ENCODE assay signal across 37 cellular contexts in genomic region chr11:47384498-47384897, GRCh38. TPM values are rescaled to one million over a fixed set of nuclear protein-coding genes. Genes with fewer than 3 reads are reported as not detected.
"Had no signal": no experiment of that assay in that cellular context is flagged by ENCODE, and none has a peak within 500 bp of the region (broad histone marks: within the 10 kb centered on the region; RNA-seq: fewer than 3 reads in every experiment).

No MANE protein-coding gene starts in this region.

- FAIRE-seq: astrocyte, TTC549 had no signal

- H3K27me3 ChIP-seq: adrenal gland, body of pancreas, brain microvascular endothelial cell, breast epithelium had no signal

- H3K27ac ChIP-seq: adrenal gland, body of pancreas, brain microvascular endothelial cell, breast epithelium, VCaP had no signal

- H3K36me3 ChIP-seq: adrenal gland, brain microvascular endothelial cell, breast epithelium had no signal

- H3K4me1 ChIP-seq: adrenal gland, body of pancreas, breast epithelium had no signal

- ATAC-seq: activated CD8-positive, alpha-beta T cell treated with anti-CD3 and anti-CD28 coated beads for 36 hours; activated naive CD4-positive, alpha-beta T cell treated with anti-CD3 and anti-CD28 coated beads, Interleukin-2, amount 50 U/mL, for 72 hours; activated T-cell treated with anti-CD3 and anti-CD28 coated beads, Interleukin-2, amount 50 U/mL, for 4 hours; activated T-cell treated with anti-CD3 and anti-CD28 coated beads, Interleukin-2, amount 50 U/mL, for 72 hours; activated T-helper 17 cell treated with anti-CD3 and anti-CD28 coated beads, Interleukin-2, amount 50 U/mL, for 72 hours; body of pancreas had no signal

- H3K9me3 ChIP-seq: adrenal gland, body of pancreas, breast epithelium had no signal

- DNase-seq: activated B cell treated with CpG ODN at 0.5 μM for 24 hours; activated CD4-positive, alpha-beta memory T cell treated with anti-CD3 and anti-CD28 coated beads for 36 hours; activated CD4-positive, alpha-beta T cell treated with anti-CD3 and anti-CD28 coated beads for 4 hours; activated CD4-positive, alpha-beta T cell treated with anti-CD3 and anti-CD28 coated beads, Interleukin-2, amount 10 ng/mL, durations not matched to agents 24 days and 14 days; activated CD4-positive, alpha-beta T cell treated with anti-CD3 and anti-CD28 coated beads, Interleukin-2, amount 50 U/mL, for 1 hour; activated CD4-positive, alpha-beta T cell treated with anti-CD3 and anti-CD28 coated beads, Interleukin-2, amount 50 U/mL, for 4 hours; activated CD4-positive, CD25-positive, alpha-beta regulatory T cell treated with anti-CD3 and anti-CD28 coated beads, Interleukin-2, amount 50 U/mL, for 72 hours; activated CD8-positive, alpha-beta memory T cell treated with anti-CD3 and anti-CD28 coated beads, Interleukin-2, amount 50 U/mL, for 4 hours; activated CD8-positive, alpha-beta T cell treated with anti-CD3 and anti-CD28 coated beads for 36 hours; activated effector memory CD4-positive, alpha-beta T cell treated with anti-CD3 and anti-CD28 coated beads, Interleukin-2, amount 50 U/mL, for 16 hours; activated gamma-delta T cell treated with Interleukin-2 at 50 U/mL for 16 hours; activated naive CD4-positive, alpha-beta T cell; activated naive CD4-positive, alpha-beta T cell treated with anti-CD3 and anti-CD28 coated beads for 36 hours; activated naive CD4-positive, alpha-beta T cell treated with anti-CD3 and anti-CD28 coated beads, Interleukin-2, amount 50 U/mL, for 16 hours; activated naive CD8-positive, alpha-beta T cell treated with anti-CD3 and anti-CD28 coated beads for 36 hours; activated T-cell treated with anti-CD3 and anti-CD28 coated beads for 4 hours; activated T-cell treated with anti-CD3 and anti-CD28 coated beads, Interleukin-2, amount 50 U/mL, for 1 hour; activated T-cell treated with anti-CD3 and anti-CD28 coated beads, Interleukin-2, amount 50 U/mL, for 4 hours; activated T-cell treated with anti-CD3 and anti-CD28 coated beads, Interleukin-2, amount 50 U/mL, for 72 hours; adrenal gland; amniotic stem cell; aorta; body of pancreas; brain microvascular endothelial cell; central memory CD4-positive, alpha-beta T cell; cerebellar nuclear complex; T-helper 1 cell; T-helper 2 cell; T-helper 9 cell had no signal

- H3K4me3 ChIP-seq: adrenal gland, body of pancreas, breast epithelium had no signal

RNA-seq across cellular contexts. Expression of gene SPI1, which starts 6.2 kb away (rescaled TPM):
- total RNA-seq: activated CD4-positive, alpha-beta memory T cell treated with anti-CD3 and anti-CD28 coated beads for 36 hours; activated CD4-positive, alpha-beta T cell treated with anti-CD3 and anti-CD28 coated beads, Interleukin-2, amount 10 ng/mL, durations not matched to agents 24 days and 14 days; activated CD8-positive, alpha-beta memory T cell treated with anti-CD3 and anti-CD28 coated beads for 36 hours; activated naive CD4-positive, alpha-beta T cell treated with anti-CD3 and anti-CD28 coated beads for 36 hours; activated T-helper 1 cell treated with anti-CD3 and anti-CD28 coated beads, Interleukin-12 subunit alpha, Interleukin-12 subunit beta, Interleukin-2, Interleukin-4 antibody, amounts not matched to agents 30 ng/mL and 10 ng/mL and 1 ng/mL, durations not matched to agents 14 hours and 24 hours and 36 hours; astrocyte had no signal

RNA-seq across cellular contexts. Expression of gene MYBPC3, which starts 32.0 kb away (rescaled TPM):
- total RNA-seq: activated CD4-positive, alpha-beta memory T cell treated with anti-CD3 and anti-CD28 coated beads for 36 hours; activated CD4-positive, alpha-beta T cell treated with anti-CD3 and anti-CD28 coated beads, Interleukin-2, amount 10 ng/mL, durations not matched to agents 24 days and 14 days; activated CD8-positive, alpha-beta memory T cell treated with anti-CD3 and anti-CD28 coated beads for 36 hours; activated CD8-positive, alpha-beta T cell treated with anti-CD3 and anti-CD28 coated beads for 36 hours; activated naive CD4-positive, alpha-beta T cell treated with anti-CD3 and anti-CD28 coated beads for 36 hours; activated naive CD4-positive, alpha-beta T cell treated with anti-CD3 and anti-CD28 coated beads, Interleukin-2, amount 50 U/mL, for 72 hours; activated naive CD8-positive, alpha-beta T cell treated with anti-CD3 and anti-CD28 coated beads for 36 hours; activated T-cell treated with anti-CD3 and anti-CD28 coated beads, Interleukin-2, amount 50 U/mL, for 4 hours; activated T-cell treated with anti-CD3 and anti-CD28 coated beads, Interleukin-2, amount 50 U/mL, for 72 hours; activated T-helper 1 cell treated with anti-CD3 and anti-CD28 coated beads, Interleukin-12 subunit alpha, Interleukin-12 subunit beta, Interleukin-2, Interleukin-4 antibody, amounts not matched to agents 30 ng/mL and 10 ng/mL and 1 ng/mL, durations not matched to agents 14 hours and 24 hours and 36 hours; activated T-helper 17 cell treated with anti-CD3 and anti-CD28 coated beads, Interleukin-2, amount 50 U/mL, for 72 hours; astrocyte; body of pancreas had no signal
